ENCODE assay signal across 36 cellular contexts in genomic region chr1:177646757-177647730, GRCh38.
DNase-seq lines count a peak whose midpoint lies in the region; ATAC-seq, FAIRE-seq and TF ChIP-seq lines count a peak whose summit lies in the region.
"Had no signal": no experiment of that assay in that cellular context is flagged by ENCODE, and none has a peak within 500 bp of the region (broad histone marks: within the 10 kb centered on the region; RNA-seq: fewer than 3 reads in every experiment).

No MANE protein-coding gene starts in this region.

- intact Hi-C loops in pancreas (cut with DNase I) = no loop called here

- no peaks in the 10 kb centered on the region for H3K9me3 ChIP-seq in BLaER1
- H3K9me3 ChIP-seq in pancreas = no peaks in the 10 kb centered on the region
- H3K9me3 ChIP-seq: BE2C, esophagus squamous epithelium, heart left ventricle had no signal

- FAIRE-seq in pancreas (lab: Jason Lieb, UNC) = no peak
- FAIRE-seq: endometrium, GM12892, kidney had no signal

- no peaks in the 10 kb centered on the region for H3K36me3 Mint-ChIP-seq in progenitor cell of endocrine pancreas (ENCODE audit: insufficient read depth)
- H3K36me3 Mint-ChIP-seq: activated CD8-positive, alpha-beta memory T cell treated with anti-CD3 and anti-CD28 coated beads, Interleukin-2, amount 10 ng/mL, durations not matched to agents 7 days and 5 days; naive thymus-derived CD8-positive, alpha-beta T cell; stimulated activated memory B cell treated with anti-CD40 and anti-IgM and Interleukin-4, amounts not matched to agents 10 μg/mL and 1 μg/mL and 100 μg/mL, for 72 hours had no signal

- ATAC-seq in GM19324 (IDR thresholded peaks at IDR 0.05; ENCODE audit: low FRiP score, unreplicated experiment) = peak; percentile 46
- no peak for ATAC-seq in pancreas
- ATAC-seq: activated CD8-positive, alpha-beta memory T cell treated with anti-CD3 and anti-CD28 coated beads, Interleukin-2, amount 10 ng/mL, durations not matched to agents 7 days and 5 days; activated naive CD8-positive, alpha-beta T cell treated with anti-CD3 and anti-CD28 coated beads, Interleukin-2, amount 50 U/mL, for 24 hours; activated T-cell treated with anti-CD3 and anti-CD28 coated beads, Interleukin-2, amount 50 U/mL, for 4 hours; foreskin keratinocyte; heart left ventricle; naive thymus-derived CD8-positive, alpha-beta T cell; stimulated activated memory B cell treated with anti-CD40 and anti-IgM and Interleukin-4, amounts not matched to agents 10 μg/mL and 1 μg/mL and 100 μg/mL, for 72 hours had no signal

- peak; percentile 5 for DNase-seq in NCI-H69 (lab: John Stamatoyannopoulos, UW)
- DNase-seq in left kidney (ENCODE audit: low read depth, low spot score) = peak; percentile 22
- DNase-seq in anterior cingulate cortex (lab: John Stamatoyannopoulos, UW) = no peak
- no peak for DNase-seq in pancreas
- DNase-seq in progenitor cell of endocrine pancreas (ENCODE audit: low spot score, unreplicated experiment) = no peak
- no peak for DNase-seq in NCI-H2171 treated with DMSO at 0.1 percent for 48 hours (lab: John Stamatoyannopoulos, UW)
- DNase-seq: activated CD4-positive, alpha-beta T cell treated with anti-CD3 and anti-CD28 coated beads, Interleukin-2, amount 50 U/mL, for 4 hours; activated CD8-positive, alpha-beta memory T cell treated with anti-CD3 and anti-CD28 coated beads, Interleukin-2, amount 10 ng/mL, durations not matched to agents 7 days and 5 days; activated naive CD4-positive, alpha-beta T cell; activated naive CD8-positive, alpha-beta T cell treated with anti-CD3 and anti-CD28 coated beads, Interleukin-2, amount 50 U/mL, for 24 hours; activated T-cell treated with anti-CD3 and anti-CD28 coated beads, Interleukin-2, amount 50 U/mL, for 4 hours; BE2C; DMS 273 treated with DMSO at 0.1 percent for 48 hours; esophagus squamous epithelium; foreskin keratinocyte; H9; heart left ventricle; Karpas-422; kidney; naive thymus-derived CD8-positive, alpha-beta T cell; NCI-H1417; NCI-H2081 treated with DMSO at 0.1 percent for 48 hours; occipital lobe; PC-9; T-helper 1 cell; trophoblast cell had no signal

- TF ChIP-seq CTCF in pancreas (IDR thresholded peaks at IDR 0.05) (no peak), progenitor cell of endocrine pancreas (IDR thresholded peaks at IDR 0.05; ENCODE audit: unreplicated experiment) (no peak)

- peaks cover 21% of the 10 kb centered on the region for H3K4me1 ChIP-seq in BLaER1
- H3K4me1 ChIP-seq in pancreas = peaks cover 0 to 4% (median 0%) of the 10 kb centered on the region in 3 donors
- H3K4me1 ChIP-seq: BE2C, esophagus squamous epithelium, foreskin keratinocyte had no signal

- H3K4me3 Mint-ChIP-seq in progenitor cell of endocrine pancreas (ENCODE audit: low read depth) = no peak overlapping the region
- H3K4me3 Mint-ChIP-seq: activated CD8-positive, alpha-beta memory T cell treated with anti-CD3 and anti-CD28 coated beads, Interleukin-2, amount 10 ng/mL, durations not matched to agents 7 days and 5 days; activated naive CD8-positive, alpha-beta T cell treated with anti-CD3 and anti-CD28 coated beads, Interleukin-2, amount 50 U/mL, for 24 hours; activated T-cell treated with anti-CD3 and anti-CD28 coated beads, Interleukin-2, amount 50 U/mL, for 4 hours; central memory CD8-positive, alpha-beta T cell; dendritic cell treated with granulocyte-macrophage colony-stimulating factor and Interleukin-4, amounts not matched to agents 40 ng/mL and 50 ng/mL, for 4 days; H9; naive thymus-derived CD8-positive, alpha-beta T cell; stimulated activated memory B cell treated with anti-CD40 and anti-IgM and Interleukin-4, amounts not matched to agents 10 μg/mL and 1 μg/mL and 100 μg/mL, for 72 hours had no signal

- WGBS in pancreas, 2 donors = 68 to 74% methylated on average over 4 of the region's 4 CpGs

- H3K27me3 ChIP-seq in BLaER1 (no peaks in the 10 kb centered on the region), pancreas (no peaks in the 10 kb centered on the region)
- H3K27me3 ChIP-seq: BE2C, esophagus squamous epithelium, heart left ventricle had no signal

- H3K27ac Mint-ChIP-seq in progenitor cell of endocrine pancreas = no peak overlapping the region
- H3K27ac Mint-ChIP-seq: activated CD8-positive, alpha-beta memory T cell treated with anti-CD3 and anti-CD28 coated beads, Interleukin-2, amount 10 ng/mL, durations not matched to agents 7 days and 5 days; activated naive CD8-positive, alpha-beta T cell treated with anti-CD3 and anti-CD28 coated beads, Interleukin-2, amount 50 U/mL, for 24 hours; dendritic cell treated with granulocyte-macrophage colony-stimulating factor and Interleukin-4, amounts not matched to agents 40 ng/mL and 50 ng/mL, for 4 days; naive thymus-derived CD8-positive, alpha-beta T cell; stimulated activated memory B cell treated with anti-CD40 and anti-IgM and Interleukin-4, amounts not matched to agents 10 μg/mL and 1 μg/mL and 100 μg/mL, for 72 hours had no signal

- H3K4me1 Mint-ChIP-seq in progenitor cell of endocrine pancreas (ENCODE audit: low read depth) = peaks cover 2% of the 10 kb centered on the region
- H3K4me1 Mint-ChIP-seq: activated CD8-positive, alpha-beta memory T cell treated with anti-CD3 and anti-CD28 coated beads, Interleukin-2, amount 10 ng/mL, durations not matched to agents 7 days and 5 days; activated naive CD8-positive, alpha-beta T cell treated with anti-CD3 and anti-CD28 coated beads, Interleukin-2, amount 50 U/mL, for 24 hours; central memory CD8-positive, alpha-beta T cell; naive thymus-derived CD8-positive, alpha-beta T cell; stimulated activated memory B cell treated with anti-CD40 and anti-IgM and Interleukin-4, amounts not matched to agents 10 μg/mL and 1 μg/mL and 100 μg/mL, for 72 hours had no signal

- H3K9ac ChIP-seq in BLaER1 = no peak overlapping the region

- H3K9me3 Mint-ChIP-seq in progenitor cell of endocrine pancreas (ENCODE audit: low read depth) = no peaks in the 10 kb centered on the region
- H3K9me3 Mint-ChIP-seq: activated T-cell treated with anti-CD3 and anti-CD28 coated beads, Interleukin-2, amount 50 U/mL, for 4 hours; dendritic cell treated with granulocyte-macrophage colony-stimulating factor and Interleukin-4, amounts not matched to agents 40 ng/mL and 50 ng/mL, for 4 days; H9; stimulated activated memory B cell treated with anti-CD40 and anti-IgM and Interleukin-4, amounts not matched to agents 10 μg/mL and 1 μg/mL and 100 μg/mL, for 72 hours had no signal

- H3K4me3 ChIP-seq in BLaER1 (no peak overlapping the region), pancreas (no peak overlapping the region)
- H3K4me3 ChIP-seq: esophagus squamous epithelium, heart left ventricle, lung, PC-9, SK-N-MC, skin epidermis had no signal

- H3K27me3 Mint-ChIP-seq in progenitor cell of endocrine pancreas = no peaks in the 10 kb centered on the region
- H3K27me3 Mint-ChIP-seq: activated CD8-positive, alpha-beta memory T cell treated with anti-CD3 and anti-CD28 coated beads, Interleukin-2, amount 10 ng/mL, durations not matched to agents 7 days and 5 days; activated naive CD8-positive, alpha-beta T cell treated with anti-CD3 and anti-CD28 coated beads, Interleukin-2, amount 50 U/mL, for 24 hours; central memory CD8-positive, alpha-beta T cell; dendritic cell treated with granulocyte-macrophage colony-stimulating factor and Interleukin-4, amounts not matched to agents 40 ng/mL and 50 ng/mL, for 4 days; stimulated activated memory B cell treated with anti-CD40 and anti-IgM and Interleukin-4, amounts not matched to agents 10 μg/mL and 1 μg/mL and 100 μg/mL, for 72 hours had no signal

- peak overlapping the region; percentile 73 for H3K4me2 ChIP-seq in BLaER1
- H3K4me2 ChIP-seq: PC-9 had no signal

- no peaks in the 10 kb centered on the region for H4K20me1 ChIP-seq in BLaER1

- H3K36me3 ChIP-seq in BLaER1 (no peaks in the 10 kb centered on the region), pancreas (no peaks in the 10 kb centered on the region)
- H3K36me3 ChIP-seq: BE2C, esophagus squamous epithelium, heart left ventricle had no signal

- H3K27ac ChIP-seq in BLaER1 (no peak overlapping the region), pancreas (no peak overlapping the region)
- H3K27ac ChIP-seq: esophagus squamous epithelium, foreskin keratinocyte, heart left ventricle, PC-9, SK-N-MC, skin epidermis had no signal

Comparison
In these comparisons a context has a peak if more than half of its experiments do, and no peak if none do; other contexts are left out.
1. DNase-seq: peak in NCI-H69 (single experiment) and left kidney (single experiment); none in anterior cingulate cortex (0 of 58), pancreas (0 of 6), progenitor cell of endocrine pancreas (single experiment) and NCI-H2171 treated with DMSO at 0.1 percent for 48 hours (single experiment).